Comparison of ENCODE assay signal across 1 cellular context in genomic region chr17:44966348-44967025, GRCh38.
TF ChIP-seq lines count a peak whose summit lies in the region.

No MANE protein-coding gene starts in this region.

TF ChIP-seq in SK-N-SH, 30 proteins besides CTCF, POLR2A, EP300 and RAD21 (continued from another document):
- TF ChIP-seq USF2 (IDR thresholded peaks at IDR 0.05; ENCODE audit: borderline replicate concordance, low read depth, low read length) = no peak
- TF ChIP-seq CHD2 (IDR thresholded peaks at IDR 0.05; ENCODE audit: low read length, partially characterized antibody) = no peak
- TF ChIP-seq EZH2phosphoT487 (IDR thresholded peaks at IDR 0.05; ENCODE audit: borderline replicate concordance, low read depth) = no peak
- TF ChIP-seq SIN3A (IDR thresholded peaks at IDR 0.05; ENCODE audit: borderline replicate concordance, low read depth, low read length) = no peak
- TF ChIP-seq FOXM1 (IDR thresholded peaks at IDR 0.05; ENCODE audit: low read depth) = no peak
- TF ChIP-seq NFIC (IDR thresholded peaks at IDR 0.05; ENCODE audit: borderline replicate concordance) = no peak
- no peak for TF ChIP-seq ELF1 (IDR thresholded peaks at IDR 0.05)
- no peak for TF ChIP-seq GATA2 (CRISPR knock-in tag; IDR thresholded peaks at IDR 0.05)
- no peak for TF ChIP-seq MAX (IDR thresholded peaks at IDR 0.05; ENCODE audit: low read depth)
- TF ChIP-seq RCOR1 (IDR thresholded peaks at IDR 0.05; ENCODE audit: low read length) = no peak
- no peak for TF ChIP-seq IRF3 (IDR thresholded peaks at IDR 0.05; ENCODE audit: low read depth, low read length)
- TF ChIP-seq TCF12 (IDR thresholded peaks at IDR 0.05) = no peak
- no peak for TF ChIP-seq PBX3 (IDR thresholded peaks at IDR 0.05)
- TF ChIP-seq FOSL2 (IDR thresholded peaks at IDR 0.05; ENCODE audit: borderline replicate concordance, low read depth) = no peak
- no peak for TF ChIP-seq REST (IDR thresholded peaks at IDR 0.05; ENCODE audit: low read depth, low read length)
- no peak for TF ChIP-seq ZBTB33 (IDR thresholded peaks at IDR 0.05; ENCODE audit: borderline replicate concordance, low read depth)
